Comparison of ENCODE assay signal across 1 cellular context in genomic region chr13:27086599-27087265, GRCh38.
TF ChIP-seq lines count a peak whose summit lies in the region.

No MANE protein-coding gene starts in this region.

TF ChIP-seq in IMR-90, 13 proteins besides CTCF, POLR2A, EP300 and RAD21:
- TF ChIP-seq RFX5 (IDR thresholded peaks at IDR 0.05; ENCODE audit: low read depth, low read length) (no peak), NFE2L2 (IDR thresholded peaks at IDR 0.05; ENCODE audit: low read depth, low read length) (no peak), SMC3 (IDR thresholded peaks at IDR 0.05; ENCODE audit: low read depth, low read length) (no peak), BHLHE40 (IDR thresholded peaks at IDR 0.05; ENCODE audit: low read depth, low read length) (no peak), RCOR1 (IDR thresholded peaks at IDR 0.05; ENCODE audit: insufficient replicate concordance, low read length) (no peak), ELK1 (IDR thresholded peaks at IDR 0.05; ENCODE audit: borderline replicate concordance, low read depth, low read length) (no peak), CEBPB (IDR thresholded peaks at IDR 0.05; ENCODE audit: low read depth, low read length) (no peak)
